Comparison of ENCODE assay signal across 7 cellular contexts in genomic region chr2:49858113-49858490, GRCh38.
"Had no signal": no experiment of that assay in that cellular context is flagged by ENCODE, and none has a peak within 500 bp of the region (broad histone marks: within the 10 kb centered on the region; RNA-seq: fewer than 3 reads in every experiment).

No MANE protein-coding gene starts in this region.

- H3K27me3 Mint-ChIP-seq: IgD-negative memory B cell had no signal

- H3K9me3 Mint-ChIP-seq: GM23338, H9 had no signal

- H3K27ac Mint-ChIP-seq: GM23338, H9, IgD-negative memory B cell had no signal

- H3K27ac ChIP-seq: HL-60 had no signal

- H3K4me3 ChIP-seq: GM23338 had no signal

- DNase-seq: H9, HCEC 1CT, KBM-7 had no signal

- H3K4me1 Mint-ChIP-seq: GM23338, H9, IgD-negative memory B cell had no signal

- H3K4me3 Mint-ChIP-seq: GM23338, H9, IgD-negative memory B cell had no signal

- ATAC-seq: GM23338, HepG2 had no signal
